In genomic region chr14:81172881-81173280, GRCh38 we compare ENCODE assay signal across 16 cellular contexts. TPM values are rescaled to one million over a fixed set of nuclear protein-coding genes. Genes with fewer than 3 reads are reported as not detected.
DNase-seq lines count a peak whose midpoint lies in the region; ATAC-seq, FAIRE-seq and TF ChIP-seq lines count a peak whose summit lies in the region.
"Had no signal": no experiment of that assay in that cellular context is flagged by ENCODE, and none has a peak within 500 bp of the region (broad histone marks: within the 10 kb centered on the region; RNA-seq: fewer than 3 reads in every experiment).

No MANE protein-coding gene starts in this region.

- H3K9me3 ChIP-seq in osteoblast (ENCODE audit: low read depth, low read length), result no peaks in the 10 kb centered on the region
- H3K9me3 ChIP-seq: Caco-2, esophagus squamous epithelium, SJSA1, uterus had no signal

- ATAC-seq in GM18520 (IDR thresholded peaks at IDR 0.05; ENCODE audit: unreplicated experiment) (peak; percentile 28), GM21717 (IDR thresholded peaks at IDR 0.05; ENCODE audit: unreplicated experiment) (peak; percentile 24), HG03442 (IDR thresholded peaks at IDR 0.05; ENCODE audit: unreplicated experiment) (peak; percentile 28), left ventricle myocardium superior (no peak), SK-N-SH treated with all-trans-retinoic acid at 6 μM for 48 hours (no peak)

- no peaks in the 10 kb centered on the region for H3K36me3 ChIP-seq in osteoblast (ENCODE audit: insufficient read depth, low read length)
- H3K36me3 ChIP-seq: esophagus squamous epithelium, uterus had no signal

- peak overlapping the region; percentile 28 for H3K4me2 ChIP-seq in osteoblast (ENCODE audit: insufficient read depth, low read length)

- intact Hi-C loops in left ventricle myocardium superior (cut with micrococcal nuclease), result loop anchor here (5.0 kb wide), 1 partner anchor 176 kb away; no protein-coding TSS in a partner anchor

- peaks cover 21% of the 10 kb centered on the region for H3K4me1 ChIP-seq in osteoblast (ENCODE audit: insufficient read depth, low read length)
- H3K4me1 ChIP-seq: Caco-2, uterus had no signal

- no peak overlapping the region for H3K27ac ChIP-seq in osteoblast (ENCODE audit: low read depth, low read length)
- H3K27ac ChIP-seq: esophagus squamous epithelium, SJSA1, uterus had no signal

- no peak for TF ChIP-seq CTCF in osteoblast (IDR thresholded peaks at IDR 0.05; ENCODE audit: extremely low read depth, low read depth, low read length)

- FAIRE-seq in RCC 7860 (lab: Jason Lieb, UNC), result no peak
- FAIRE-seq: small intestine had no signal

- H4K20me1 ChIP-seq in osteoblast (ENCODE audit: insufficient read depth, low read length), result no peaks in the 10 kb centered on the region

- peak overlapping the region; percentile 1 for H3K4me3 ChIP-seq in osteoblast (ENCODE audit: insufficient read depth, low read length)
- H3K4me3 ChIP-seq: esophagus squamous epithelium, SJSA1, uterus had no signal

- H2AFZ ChIP-seq in osteoblast (ENCODE audit: low read length), result no peak overlapping the region

- H3K27me3 ChIP-seq in osteoblast (ENCODE audit: insufficient read depth, low read length), result no peaks in the 10 kb centered on the region
- H3K27me3 ChIP-seq: esophagus squamous epithelium, SJSA1, uterus had no signal

- H3K79me2 ChIP-seq in osteoblast (ENCODE audit: insufficient read depth, low read length), result no peaks in the 10 kb centered on the region

- DNase-seq in osteoblast (ENCODE audit: insufficient read length, low spot score, missing footprints) (no peak), left ventricle myocardium superior (no peak), NCI-H510A treated with DMSO at 0.1 percent for 48 hours (lab: John Stamatoyannopoulos, UW) (no peak), RCC 7860 (ENCODE audit: low spot score) (no peak)
- DNase-seq: Caco-2, esophagus squamous epithelium, GOT3, NCI-H1048, NCI-H526 treated with DMSO at 0.1 percent for 48 hours, uterus had no signal

TF ChIP-seq in SK-N-SH treated with all-trans-retinoic acid at 6 μM for 48 hours, 23 proteins besides CTCF, POLR2A, EP300 and RAD21:
- TF ChIP-seq GLIS3 (CRISPR knock-in tag; IDR thresholded peaks at IDR 0.05), result no peak

RNA-seq across cellular contexts. Expression of gene GTF2A1, which starts 47.9 kb away (rescaled TPM):
- total RNA-seq in osteoblast (35.8 and 37.4 TPM in 2 replicates), left ventricle myocardium superior (18.9 TPM)

Comparison
In these comparisons a context has a peak if more than half of its experiments do, and no peak if none do; other contexts are left out.
1. ATAC-seq: peak in GM18520 (single experiment), GM21717 (single experiment) and HG03442 (single experiment); none in left ventricle myocardium superior (single experiment) and SK-N-SH treated with all-trans-retinoic acid at 6 μM for 48 hours (single experiment).